Comparison of ENCODE assay signal across 22 cellular contexts in the genomic region with DNA sequence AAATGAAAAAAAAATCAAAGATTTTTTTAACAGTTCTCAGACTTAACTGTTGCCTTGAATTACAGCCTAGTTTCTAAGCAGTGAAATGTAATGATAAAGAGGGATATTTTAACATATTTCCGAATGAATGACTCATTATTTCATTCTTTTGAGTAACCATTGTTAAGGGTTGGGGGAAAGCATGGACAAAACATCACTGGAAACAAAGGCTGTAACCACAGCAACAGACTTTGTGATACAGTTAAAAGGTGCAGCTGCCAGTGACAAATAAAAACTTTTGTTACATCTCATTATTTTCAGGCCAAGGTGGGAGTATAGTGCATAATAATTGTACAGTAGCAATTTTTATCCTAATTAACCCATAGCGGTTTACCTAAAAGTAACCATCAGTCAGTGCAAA.
DNase-seq lines count a peak whose midpoint lies in the region; TF ChIP-seq lines count a peak whose summit lies in the region.
"Had no signal": no experiment of that assay in that cellular context is flagged by ENCODE, and none has a peak within 500 bp of the region (broad histone marks: within the 10 kb centered on the region; RNA-seq: fewer than 3 reads in every experiment).

No MANE protein-coding gene starts in this region.

- H3K36me3 ChIP-seq in iPS-20b (ENCODE audit: insufficient read depth, low read depth, low read length), result no peaks in the 10 kb centered on the region
- H3K36me3 ChIP-seq in uterus, result no peaks in the 10 kb centered on the region
- H3K36me3 ChIP-seq: colonic mucosa, gastroesophageal sphincter, lower lobe of right lung had no signal

- TF ChIP-seq CTCF in uterus (IDR thresholded peaks at IDR 0.05), result no peak

- DNase-seq in Ammon's horn (ENCODE audit: low spot score), result peak; percentile 9
- DNase-seq in NCI-H1930 (lab: John Stamatoyannopoulos, UW), result peak; percentile 81 to 90
- DNase-seq in astrocyte of the hippocampus (ENCODE audit: low read depth, low spot score), result peak; percentile 56
- DNase-seq in NOMO-1 (lab: John Stamatoyannopoulos, UW; ENCODE audit: unreplicated experiment in 2 of 2), result no peak
- no peak for DNase-seq in uterus
- no peak for DNase-seq in stimulated activated CD4-positive, alpha-beta T cell treated with anti-CD3 and anti-CD28 coated beads, Interleukin-4, amount 100 ng/mL, for 24 hours
- DNase-seq in iPS-NIHi7 (ENCODE audit: extremely low spot score), result no peak
- DNase-seq: activated CD4-positive, alpha-beta T cell treated with anti-CD3 and anti-CD28 coated beads for 1 hour; activated CD8-positive, alpha-beta T cell treated with anti-CD3 and anti-CD28 coated beads for 36 hours; activated gamma-delta T cell; activated naive CD8-positive, alpha-beta T cell treated with anti-CD3 and anti-CD28 coated beads, Interleukin-2, amount 50 U/mL, for 24 hours; activated T-cell treated with anti-CD3 and anti-CD28 coated beads for 4 hours; CD8-positive, alpha-beta memory T cell; colonic mucosa; DMS79 treated with DMSO at 0.1 percent for 48 hours; hypothalamus; lower lobe of right lung; NCI-H1105 treated with DMSO at 0.1 percent for 48 hours; NCI-H2171; NCI-H524 had no signal

- peak overlapping the region; percentile 26; the same call in 1 of the 2 replicates for H3K4me3 ChIP-seq in iPS-20b (ENCODE audit: low read length)
- H3K4me3 ChIP-seq in uterus, result no peak overlapping the region
- H3K4me3 ChIP-seq: colonic mucosa, gastroesophageal sphincter, lower lobe of right lung had no signal

- peak overlapping the region; percentile 28; the same call in 1 of the 2 replicates for H3K9ac ChIP-seq in iPS-20b (ENCODE audit: low read depth, low read length)

- H3K27me3 ChIP-seq in iPS-20b (ENCODE audit: insufficient read depth, low read length) (no peaks in the 10 kb centered on the region), uterus (no peaks in the 10 kb centered on the region)
- H3K27me3 ChIP-seq: colonic mucosa, gastroesophageal sphincter had no signal

- H3K4me1 ChIP-seq in iPS-20b (ENCODE audit: insufficient read depth, low read length) (peaks cover 17% of the 10 kb centered on the region; the same call in 1 of the 2 replicates), uterus (no peaks in the 10 kb centered on the region)
- H3K4me1 ChIP-seq: colonic mucosa, gastroesophageal sphincter, lower lobe of right lung had no signal

- intact Hi-C loops in uterus (cut with DNase I; ENCODE audit: low total_unique reads), result no loop called here

- no peak for TF ChIP-seq POLR2A in uterus (IDR thresholded peaks at IDR 0.05)

- H3K9me3 ChIP-seq in iPS-20b (ENCODE audit: insufficient read depth, low read depth, low read length) (no peaks in the 10 kb centered on the region), uterus (no peaks in the 10 kb centered on the region)
- H3K9me3 ChIP-seq: colonic mucosa, gastroesophageal sphincter, lower lobe of right lung had no signal

- H3K27ac ChIP-seq in iPS-20b (ENCODE audit: low read length) (peak overlapping the region; percentile 58), uterus (no peak overlapping the region)
- H3K27ac ChIP-seq: colonic mucosa, gastroesophageal sphincter, lower lobe of right lung had no signal

Comparison
In these comparisons a context has a peak if more than half of its experiments do, and no peak if none do; other contexts are left out.
1. DNase-seq: peak in Ammon's horn (single experiment), NCI-H1930 (2 of 2) and astrocyte of the hippocampus (single experiment); none in NOMO-1 (0 of 2), uterus (0 of 2), stimulated activated CD4-positive, alpha-beta T cell treated with anti-CD3 and anti-CD28 coated beads, Interleukin-4, amount 100 ng/mL, for 24 hours (single experiment) and iPS-NIHi7 (single experiment).